In the genomic region with DNA sequence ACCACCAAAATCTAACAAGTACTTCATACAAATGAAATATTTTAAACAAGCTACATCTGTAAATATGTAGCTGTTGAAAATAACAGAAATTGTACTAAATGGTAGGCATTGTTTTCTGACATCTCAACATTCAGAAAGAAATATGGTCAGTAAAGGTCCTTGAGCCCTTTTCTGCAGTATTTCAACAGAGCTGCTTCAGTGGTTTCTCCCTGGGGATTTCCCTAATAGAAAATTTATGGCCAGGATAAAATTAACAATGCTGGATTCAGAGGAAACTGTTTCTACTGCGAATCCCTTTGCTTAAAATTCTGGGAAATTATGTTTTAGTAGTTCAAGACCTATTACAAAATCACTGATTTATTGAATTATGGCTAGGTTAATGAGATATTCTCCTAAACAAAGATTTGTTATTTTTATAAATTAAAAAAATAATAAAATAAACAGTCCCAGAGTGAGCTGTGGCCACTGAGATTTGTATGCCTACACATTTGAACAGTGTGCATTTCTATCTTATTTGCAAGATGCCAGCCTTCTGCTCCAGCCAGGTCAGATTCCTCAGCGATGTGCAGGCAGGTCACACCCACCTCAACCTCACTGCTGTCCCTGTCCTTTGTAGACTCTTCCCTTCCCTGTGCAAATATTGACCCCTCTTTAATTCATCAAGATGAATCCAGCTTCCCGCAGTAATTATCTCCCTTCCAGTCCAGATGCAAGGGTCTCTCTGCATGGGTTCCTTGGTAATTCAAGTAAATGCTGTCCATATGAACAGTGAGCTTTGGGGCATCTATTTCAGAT, we compare ENCODE assay signal across 21 cellular contexts.
DNase-seq lines count a peak whose midpoint lies in the region; ATAC-seq, FAIRE-seq and TF ChIP-seq lines count a peak whose summit lies in the region.
"Had no signal": no experiment of that assay in that cellular context is flagged by ENCODE, and none has a peak within 500 bp of the region (broad histone marks: within the 10 kb centered on the region; RNA-seq: fewer than 3 reads in every experiment).

No MANE protein-coding gene starts in this region.

- no peak for TF ChIP-seq CTCF in fibroblast of pulmonary artery (IDR thresholded peaks at IDR 0.05; ENCODE audit: low read length, missing control alignments)

- TF ChIP-seq POLR2A in H54 (IDR thresholded peaks at IDR 0.05; ENCODE audit: low read depth, low read length), result no peak

- no peak overlapping the region for H3K4me3 ChIP-seq in fibroblast of pulmonary artery (replicated peaks; ENCODE audit: low read depth, low read length)
- H3K4me3 ChIP-seq: esophagus muscularis mucosa, tibial nerve had no signal

- intact Hi-C loops in sciatic nerve (cut with DNase I), result no loop called here

- DNase-seq in H54 (ENCODE audit: insufficient read length, low spot score), result no peak
- DNase-seq in NCI-H748 treated with DMSO at 0.1 percent for 48 hours (lab: John Stamatoyannopoulos, UW), result peak; percentile 34
- DNase-seq in fibroblast of pulmonary artery (ENCODE audit: low read depth), result peak; percentile 59
- DNase-seq in sciatic nerve (ENCODE audit: low spot score), result no peak
- no peak for DNase-seq in NCI-H2196 (lab: John Stamatoyannopoulos, UW; ENCODE audit: unreplicated experiment)
- no peak for DNase-seq in activated T-cell treated with anti-CD3 and anti-CD28 coated beads, Interleukin-2, amount 50 U/mL, for 48 hours
- no peak for DNase-seq in NCI-H510A (lab: John Stamatoyannopoulos, UW)
- DNase-seq: activated CD8-positive, alpha-beta memory T cell treated with anti-CD3 and anti-CD28 coated beads, Interleukin-2, amount 50 U/mL, for 48 hours; Calu3; effector CD4-positive, alpha-beta T cell; Kasumi-1; naive thymus-derived CD8-positive, alpha-beta T cell; NCI-H1092 treated with DMSO at 0.1 percent for 48 hours; stimulated activated CD4-positive, alpha-beta T cell treated with anti-CD3 and anti-CD28 coated beads, Interleukin-2, amount 100 ng/mL, for 24 hours; stimulated activated naive CD4-positive, alpha-beta T cell treated with Interleukin-2 at 50 U/mL for 16 hours had no signal

- peak; percentile 62 for FAIRE-seq in H54 (lab: Jason Lieb, UNC)
- FAIRE-seq: H1, islet of Langerhans had no signal

- ATAC-seq in sciatic nerve (peak; percentile 74), GM21390 (IDR thresholded peaks at IDR 0.05; ENCODE audit: unreplicated experiment) (no peak)
- ATAC-seq: naive thymus-derived CD8-positive, alpha-beta T cell; Right ventricle myocardium inferior had no signal

Comparison
In these comparisons a context has a peak if more than half of its experiments do, and no peak if none do; other contexts are left out.
1. DNase-seq: peak in NCI-H748 treated with DMSO at 0.1 percent for 48 hours (single experiment) and fibroblast of pulmonary artery (single experiment); none in H54 (single experiment), sciatic nerve (single experiment), NCI-H2196 (single experiment), activated T-cell treated with anti-CD3 and anti-CD28 coated beads, Interleukin-2, amount 50 U/mL, for 48 hours (0 of 2) and NCI-H510A (single experiment).